17 cellular contexts compared by ENCODE assay signal in genomic region chr5:64876203-64876602, GRCh38.
DNase-seq lines count a peak whose midpoint lies in the region; ATAC-seq, FAIRE-seq and TF ChIP-seq lines count a peak whose summit lies in the region.
"Had no signal": no experiment of that assay in that cellular context is flagged by ENCODE, and none has a peak within 500 bp of the region (broad histone marks: within the 10 kb centered on the region; RNA-seq: fewer than 3 reads in every experiment).

No MANE protein-coding gene starts in this region.

- no peak for DNase-seq in D721Med (ENCODE audit: insufficient read length, low spot score)
- DNase-seq in adipocyte (ENCODE audit: low read depth), result peak; percentile 75
- peak; percentile 39 for DNase-seq in fibroblast of peridontal ligament (ENCODE audit: extremely low read depth)
- peak; percentile 26 for DNase-seq in iris pigment epithelial cell (ENCODE audit: low read depth)
- no peak for DNase-seq in effector CD8-positive, alpha-beta T cell (lab: John Stamatoyannopoulos, UW)
- DNase-seq in germinal center (ENCODE audit: low spot score), result no peak
- DNase-seq in effector memory CD8-positive, alpha-beta T cell, result no peak
- DNase-seq: AML-193; Caco-2; CD4-positive, alpha-beta T cell; DMS153; DMS79; GDM1; GM23248; HCEC 1CT had no signal

- no peak overlapping the region for H3K4me3 ChIP-seq in adipocyte (ENCODE audit: low read length)
- H3K4me3 ChIP-seq: GM23248 had no signal

- H3K27me3 Mint-ChIP-seq in effector memory CD8-positive, alpha-beta T cell, result no peaks in the 10 kb centered on the region
- H3K27me3 Mint-ChIP-seq: CD4-positive, alpha-beta T cell had no signal

- no peaks in the 10 kb centered on the region for H3K36me3 Mint-ChIP-seq in effector memory CD8-positive, alpha-beta T cell (ENCODE audit: insufficient read depth)

- no peak overlapping the region for H3K4me3 Mint-ChIP-seq in effector memory CD8-positive, alpha-beta T cell
- H3K4me3 Mint-ChIP-seq: CD4-positive, alpha-beta T cell had no signal

- H3K4me1 Mint-ChIP-seq in effector memory CD8-positive, alpha-beta T cell (ENCODE audit: low read depth in 2 of 2), result no peaks in the 10 kb centered on the region

- H3K9ac ChIP-seq in adipocyte (ENCODE audit: low read length), result no peak overlapping the region
- H3K9ac ChIP-seq: GM23248 had no signal

- ATAC-seq in effector memory CD8-positive, alpha-beta T cell (replicated peaks), result no peak

- H3K36me3 ChIP-seq in adipocyte (ENCODE audit: control insufficient read depth, insufficient read depth, low read length, severe bottlenecking), result no peaks in the 10 kb centered on the region

- H3K27me3 ChIP-seq in adipocyte (replicated peaks; ENCODE audit: control insufficient read depth, insufficient read depth, low read length), result no peaks in the 10 kb centered on the region

- H3K27ac Mint-ChIP-seq in effector memory CD8-positive, alpha-beta T cell, result no peak overlapping the region
- H3K27ac Mint-ChIP-seq: CD4-positive, alpha-beta T cell had no signal

- no peaks in the 10 kb centered on the region for H3K9me3 ChIP-seq in adipocyte (ENCODE audit: control insufficient read depth, low read length)
- H3K9me3 ChIP-seq: Caco-2 had no signal

- H3K9me3 Mint-ChIP-seq in effector memory CD8-positive, alpha-beta T cell, result no peaks in the 10 kb centered on the region
- H3K9me3 Mint-ChIP-seq: CD4-positive, alpha-beta T cell had no signal

- H3K4me1 ChIP-seq in adipocyte (ENCODE audit: control insufficient read depth, insufficient read depth, low read length), result peaks cover 12% of the 10 kb centered on the region
- H3K4me1 ChIP-seq: Caco-2 had no signal

- FAIRE-seq in D721Med (lab: Jason Lieb, UNC), result peak; percentile 6
- FAIRE-seq: GM12892, GM18507 had no signal

- TF ChIP-seq CTCF in D721Med (IDR thresholded peaks at IDR 0.05; ENCODE audit: insufficient read depth, missing control alignments), result no peak

Comparison
In these comparisons a context has a peak if more than half of its experiments do, and no peak if none do; other contexts are left out.
1. DNase-seq: peak in adipocyte (single experiment), fibroblast of peridontal ligament (single experiment) and iris pigment epithelial cell (single experiment); none in D721Med (single experiment), effector CD8-positive, alpha-beta T cell (single experiment), germinal center (single experiment) and effector memory CD8-positive, alpha-beta T cell (0 of 3).